Comparison of ENCODE assay signal across 1 cellular context in genomic region chr1:217230412-217230811, GRCh38.
TF ChIP-seq lines count a peak whose summit lies in the region.

No MANE protein-coding gene starts in this region.

TF ChIP-seq in SK-N-SH treated with all-trans-retinoic acid at 6 μM for 48 hours, 23 proteins besides CTCF, POLR2A, EP300 and RAD21 (continued from another document):
- TF ChIP-seq PATZ1 (CRISPR knock-in tag; IDR thresholded peaks at IDR 0.05; ENCODE audit: borderline replicate concordance) (no peak), CSDC2 (CRISPR knock-in tag; IDR thresholded peaks at IDR 0.05) (no peak), ZNF70 (CRISPR knock-in tag; IDR thresholded peaks at IDR 0.05) (no peak)
